ENCODE assay signal across 9 cellular contexts in genomic region chr20:46308258-46309157, GRCh38. TPM values are rescaled to one million over a fixed set of nuclear protein-coding genes. Genes with fewer than 3 reads are reported as not detected.
DNase-seq lines count a peak whose midpoint lies in the region; ATAC-seq, FAIRE-seq and TF ChIP-seq lines count a peak whose summit lies in the region.
"Had no signal": no experiment of that assay in that cellular context is flagged by ENCODE, and none has a peak within 500 bp of the region (broad histone marks: within the 10 kb centered on the region; RNA-seq: fewer than 3 reads in every experiment).

A gene with protein sequence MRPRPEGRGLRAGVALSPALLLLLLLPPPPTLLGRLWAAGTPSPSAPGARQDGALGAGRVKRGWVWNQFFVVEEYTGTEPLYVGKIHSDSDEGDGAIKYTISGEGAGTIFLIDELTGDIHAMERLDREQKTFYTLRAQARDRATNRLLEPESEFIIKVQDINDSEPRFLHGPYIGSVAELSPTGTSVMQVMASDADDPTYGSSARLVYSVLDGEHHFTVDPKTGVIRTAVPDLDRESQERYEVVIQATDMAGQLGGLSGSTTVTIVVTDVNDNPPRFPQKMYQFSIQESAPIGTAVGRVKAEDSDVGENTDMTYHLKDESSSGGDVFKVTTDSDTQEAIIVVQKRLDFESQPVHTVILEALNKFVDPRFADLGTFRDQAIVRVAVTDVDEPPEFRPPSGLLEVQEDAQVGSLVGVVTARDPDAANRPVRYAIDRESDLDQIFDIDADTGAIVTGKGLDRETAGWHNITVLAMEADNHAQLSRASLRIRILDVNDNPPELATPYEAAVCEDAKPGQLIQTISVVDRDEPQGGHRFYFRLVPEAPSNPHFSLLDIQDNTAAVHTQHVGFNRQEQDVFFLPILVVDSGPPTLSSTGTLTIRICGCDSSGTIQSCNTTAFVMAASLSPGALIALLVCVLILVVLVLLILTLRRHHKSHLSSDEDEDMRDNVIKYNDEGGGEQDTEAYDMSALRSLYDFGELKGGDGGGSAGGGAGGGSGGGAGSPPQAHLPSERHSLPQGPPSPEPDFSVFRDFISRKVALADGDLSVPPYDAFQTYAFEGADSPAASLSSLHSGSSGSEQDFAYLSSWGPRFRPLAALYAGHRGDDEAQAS (minus strand): TSS chr20:46308498. CDS start chr20:46251294, 57,204 bp downstream.

- TF ChIP-seq CTCF in 22Rv1 (IDR thresholded peaks at IDR 0.05) = peak; percentile 60
- peak; percentile 40 for TF ChIP-seq CTCF in endothelial cell (IDR thresholded peaks at IDR 0.05; ENCODE audit: unreplicated experiment)
- peak; percentile 39 for TF ChIP-seq CTCF in mesothelial cell of epicardium (IDR thresholded peaks at IDR 0.05; ENCODE audit: unreplicated experiment)
- TF ChIP-seq CTCF in thoracic aorta (IDR thresholded peaks at IDR 0.05) = peak; percentile 33

- H3K4me3 Mint-ChIP-seq in endothelial cell (ENCODE audit: unreplicated experiment) = peak within 1 kb of the TSS; percentile 84
- peak within 1 kb of the TSS; percentile 69 for H3K4me3 Mint-ChIP-seq in mesothelial cell of epicardium

- H3K9me3 ChIP-seq in thoracic aorta = no peaks in the 10 kb centered on the region

- H3K27ac ChIP-seq in 22Rv1 (no peak within 1 kb of the TSS), thoracic aorta (no peak within 1 kb of the TSS)

- H3K4me3 ChIP-seq in thoracic aorta = peak within 1 kb of the TSS; percentile 69

- H3K36me3 ChIP-seq in thoracic aorta = no peaks in the 10 kb centered on the region

- no peak for FAIRE-seq in GM12891 (lab: Jason Lieb, UNC)
- FAIRE-seq: GM18507 had no signal

- H3K4me1 ChIP-seq in thoracic aorta (ENCODE audit: control insufficient read depth in 1 of 2, low read depth in 2 of 2) = peaks cover 0 to 22% of the 10 kb centered on the region in 2 donors

- H3K36me3 Mint-ChIP-seq in endothelial cell (ENCODE audit: low read depth, unreplicated experiment) = peaks cover 3% of the 10 kb centered on the region
- no peaks in the 10 kb centered on the region for H3K36me3 Mint-ChIP-seq in mesothelial cell of epicardium

- peak; percentile 78 for DNase-seq in GM12891 (ENCODE audit: insufficient read length, low spot score)
- peak; percentile 76 for DNase-seq in NCI-H2227 (lab: John Stamatoyannopoulos, UW; ENCODE audit: unreplicated experiment)
- DNase-seq in activated CD8-positive, alpha-beta memory T cell treated with anti-CD3 and anti-CD28 coated beads for 24 hours = peak; percentile 67
- DNase-seq in endothelial cell (ENCODE audit: low spot score) = peak; percentile 69
- peak in 1 of 2 experiments; percentile 70 for DNase-seq in mesothelial cell of epicardium (ENCODE audit: low spot score in 2 of 2, unreplicated experiment in 2 of 2)
- no peak for DNase-seq in thoracic aorta (ENCODE audit: low spot score)
- DNase-seq in NCI-H1048 (lab: John Stamatoyannopoulos, UW) = no peak

- ATAC-seq in thoracic aorta (ENCODE audit: insufficient number of reproducible peaks, low FRiP score, low read depth) = no peak

- H3K27ac Mint-ChIP-seq in endothelial cell (ENCODE audit: unreplicated experiment) (peak within 1 kb of the TSS; percentile 36), mesothelial cell of epicardium (no peak within 1 kb of the TSS)

- TF ChIP-seq POLR2A in GM12891 (IDR thresholded peaks at IDR 0.05; ENCODE audit: low read depth, low read length) = no peak

- H3K4me1 Mint-ChIP-seq in endothelial cell (ENCODE audit: unreplicated experiment) = peaks cover 10% of the 10 kb centered on the region
- H3K4me1 Mint-ChIP-seq in mesothelial cell of epicardium = peaks cover 7% of the 10 kb centered on the region

- H3K9me3 Mint-ChIP-seq in endothelial cell (ENCODE audit: unreplicated experiment) = no peaks in the 10 kb centered on the region
- no peaks in the 10 kb centered on the region for H3K9me3 Mint-ChIP-seq in mesothelial cell of epicardium

- peaks cover 11% of the 10 kb centered on the region for H3K27me3 ChIP-seq in thoracic aorta (replicated peaks; ENCODE audit: insufficient read depth)

- H3K27me3 Mint-ChIP-seq in endothelial cell (ENCODE audit: unreplicated experiment) (peaks cover 31% of the 10 kb centered on the region), mesothelial cell of epicardium (ENCODE audit: low read depth) (peaks cover 87% of the 10 kb centered on the region)

TF ChIP-seq in GM12891, 5 proteins besides CTCF, POLR2A, EP300 and RAD21:
- TF ChIP-seq TAF1 (IDR thresholded peaks at IDR 0.05; ENCODE audit: low read depth, low read length) (no peak), SPI1 (IDR thresholded peaks at IDR 0.05; ENCODE audit: low read depth, low read length) (peak; percentile 47), POLR2AphosphoS5 (IDR thresholded peaks at IDR 0.05; ENCODE audit: low read depth, low read length) (no peak), POU2F2 (IDR thresholded peaks at IDR 0.05; ENCODE audit: low read depth, low read length) (no peak), PAX5 (IDR thresholded peaks at IDR 0.05; ENCODE audit: insufficient read depth, low read length, severe bottlenecking) (no peak)

RNA-seq across cellular contexts. Expression of the gene that starts here (rescaled TPM):
- polyA plus RNA-seq in GM12891 (2012; ENCODE audit: low read depth, missing spikeins) = 0.12 TPM
- total RNA-seq in endothelial cell (ENCODE audit: unreplicated experiment) (1.3 TPM), mesothelial cell of epicardium (0.14 to 0.18 TPM in 2 of 3 replicates, not detected in the other), thoracic aorta (not detected)

Comparison
In these comparisons a context has a peak if more than half of its experiments do, and no peak if none do; other contexts are left out.
1. DNase-seq: peak in GM12891 (single experiment), NCI-H2227 (single experiment), activated CD8-positive, alpha-beta memory T cell treated with anti-CD3 and anti-CD28 coated beads for 24 hours (single experiment) and endothelial cell (single experiment); none in thoracic aorta (single experiment) and NCI-H1048 (single experiment).
2. Peak in every context shown above with its lines, with median percentiles within 50 percentile points of each other: CTCF ChIP-seq.